ENCODE assay signal across 12 cellular contexts in the genomic region with DNA sequence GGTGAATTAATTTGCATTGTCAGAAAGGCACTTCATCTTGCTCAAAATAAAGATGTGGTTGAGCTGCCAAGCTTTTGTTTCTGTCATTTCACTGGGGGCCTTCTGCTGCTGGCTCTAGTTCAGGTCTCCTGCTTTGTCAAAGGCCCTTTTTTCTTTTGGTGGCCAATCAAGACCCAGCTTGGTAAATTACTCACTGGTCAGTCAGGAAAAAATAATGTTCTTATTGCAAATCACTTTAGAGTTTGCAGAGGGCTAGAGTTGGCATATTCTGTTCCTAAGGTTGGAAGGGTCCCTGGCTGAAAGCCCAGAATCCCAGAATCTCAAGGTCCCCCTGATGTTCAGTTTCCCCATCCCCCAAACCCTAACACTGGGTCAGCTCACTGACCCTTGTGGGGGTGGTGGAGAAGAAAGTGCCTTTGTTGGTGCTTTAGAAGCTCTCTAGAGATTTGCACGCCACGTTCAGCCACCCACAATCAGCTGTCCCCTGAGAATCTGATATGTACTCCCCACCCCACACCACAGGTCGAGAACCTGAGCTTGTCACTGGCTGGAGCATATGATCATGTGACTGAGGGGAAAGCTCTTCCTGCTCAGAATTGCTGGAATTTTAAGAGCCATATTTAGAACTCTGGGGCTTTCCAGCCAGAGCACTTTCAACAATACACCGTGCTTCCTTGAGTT. TPM values are rescaled to one million over a fixed set of nuclear protein-coding genes. Genes with fewer than 3 reads are reported as not detected.
A peak's percentile ranks its signal among the peaks of the same experiment; 100 is the strongest.
DNase-seq lines count a peak whose midpoint lies in the region; ATAC-seq, FAIRE-seq and TF ChIP-seq lines count a peak whose summit lies in the region.
"Had no signal": no experiment of that assay in that cellular context is flagged by ENCODE, and none has a peak within 500 bp of the region (broad histone marks: within the 10 kb centered on the region; RNA-seq: fewer than 3 reads in every experiment).

No MANE protein-coding gene starts in this region.

- H3K36me3 ChIP-seq in HEK293 (ENCODE audit: control insufficient read depth in 2 of 2, insufficient read depth in 1 of 2, low read length in 2 of 2) (no peaks in the 10 kb centered on the region), astrocyte (ENCODE audit: insufficient read depth, low read length) (no peaks in the 10 kb centered on the region), HepG2 (replicated peaks in 1 of 2; ENCODE audit: control insufficient read depth in 1 of 2, insufficient read depth in 2 of 2, low read length in 2 of 2) (no peaks in the 10 kb centered on the region), testis (ENCODE audit: low read depth, missing control alignments) (no peaks in the 10 kb centered on the region)

- WGBS in HepG2 (ENCODE audit: low lambda C conversion rate) = 0% methylated on average over 3 of the region's 4 CpGs
- 32 to 33% methylated on average over 4 of the region's 4 CpGs for WGBS in testis, 2 donors

- ATAC-seq in HepG2 (no peak), GM18873 (IDR thresholded peaks at IDR 0.05; ENCODE audit: low FRiP score, unreplicated experiment) (no peak)
- no peak for ATAC-seq in stimulated activated naive CD8-positive, alpha-beta T cell treated with anti-CD3 and anti-CD28 coated beads, Interleukin-15, Interleukin-2, amounts not matched to agents 100 U/mL and 50 U/mL, for 24 hours
- ATAC-seq: HCT116 had no signal

- TF ChIP-seq CTCF in HEK293 (tag by site-specific recombination; IDR thresholded peaks at IDR 0.05) = no peak
- TF ChIP-seq CTCF in astrocyte (IDR thresholded peaks at IDR 0.05; ENCODE audit: insufficient read depth, low read depth, low read length) = no peak
- TF ChIP-seq CTCF in HepG2 (CRISPR knock-in tag; IDR thresholded peaks at IDR 0.05) = no peak
- TF ChIP-seq CTCF in testis (IDR thresholded peaks at IDR 0.05) = no peak

- peaks cover 2% of the 10 kb centered on the region for H3K27me3 Mint-ChIP-seq in astrocyte (ENCODE audit: low read depth, unreplicated experiment)

- no peak overlapping the region for H3K27ac ChIP-seq in HEK293 (ENCODE audit: extremely low read depth, low read depth, low read length)
- peak overlapping the region; percentile 55 for H3K27ac ChIP-seq in astrocyte (ENCODE audit: low read depth, low read length)
- H3K27ac ChIP-seq in HepG2 (ENCODE audit: extremely low read length, insufficient read depth, low read length) = no peak overlapping the region
- H3K27ac ChIP-seq in testis = peak overlapping the region; percentile 75 to 78

- DNase-seq in astrocyte (ENCODE audit: low read depth) = peak; percentile 88
- peak; percentile 34 for DNase-seq in HepG2 (ENCODE audit: low spot score)
- DNase-seq in testis = peak; percentile 88
- no peak for DNase-seq in activated effector memory CD4-positive, alpha-beta T cell treated with Interleukin-2 at 50 U/mL for 16 hours
- no peak for DNase-seq in stimulated activated naive CD8-positive, alpha-beta T cell treated with anti-CD3 and anti-CD28 coated beads, Interleukin-15, Interleukin-2, amounts not matched to agents 100 U/mL and 50 U/mL, for 24 hours
- DNase-seq: activated CD8-positive, alpha-beta memory T cell treated with anti-CD3 and anti-CD28 coated beads, Interleukin-2, amount 50 U/mL, for 48 hours; KG1; naive B cell had no signal

- in situ Hi-C loops in HepG2 (cut with HindIII; ENCODE audit: extremely low pct_ligation_motif_present, low pct_unique_long_range_greater_than_20kb) = no loop called here

- POLR2A ChIA-PET in HEK293 (lab: Yijun Ruan, JAX) (interaction anchor here (0.8 to 1.6 kb wide), 2 partner anchors 11 to 27 kb away, joined by 3 read pairs; no protein-coding TSS in a partner anchor), HepG2 (lab: Yijun Ruan, JAX) (interaction anchor here (1.8 kb wide), 1 partner anchor 17 kb away, joined by 5 read pairs; no protein-coding TSS in a partner anchor)

- peaks cover 13% of the 10 kb centered on the region for H3K4me1 Mint-ChIP-seq in astrocyte (ENCODE audit: low read depth, unreplicated experiment)

- H3K4me1 ChIP-seq in HEK293 (ENCODE audit: control insufficient read depth, insufficient read depth, low read length) = no peaks in the 10 kb centered on the region
- peaks cover 13% of the 10 kb centered on the region for H3K4me1 ChIP-seq in astrocyte (ENCODE audit: insufficient read depth, low read length)
- H3K4me1 ChIP-seq in HepG2 (ENCODE audit: insufficient read depth, low read length) = peaks cover 14% of the 10 kb centered on the region
- H3K4me1 ChIP-seq in testis = peaks cover 36% of the 10 kb centered on the region

- no peak for TF ChIP-seq RAD21 in HepG2 (CRISPR knock-in tag; IDR thresholded peaks at IDR 0.05)

- intact Hi-C loops in HepG2 (cut with micrococcal nuclease; ENCODE audit: unreplicated experiment) = no loop called here
- intact Hi-C loops in testis (cut with DNase I; ENCODE audit: low total_unique reads) = loop anchor here (10.0 kb wide), 1 partner anchor 54 kb away; no protein-coding TSS in a partner anchor

- BruUV-seq in HepG2 (replicated peaks; lab: Mats Ljungman, UMichigan) = no TSS peak

- TF ChIP-seq POLR2A in HepG2 (IDR thresholded peaks at IDR 0.05; ENCODE audit: insufficient read depth in 1 of 2, low read depth in 2 of 2, low read length in 2 of 2) = no peak
- no peak for TF ChIP-seq POLR2A in testis (IDR thresholded peaks at IDR 0.05)

- peak overlapping the region; percentile 28 for H3K27ac Mint-ChIP-seq in astrocyte (ENCODE audit: unreplicated experiment)

- H3K79me2 ChIP-seq in astrocyte (ENCODE audit: insufficient read depth, low read length) = no peaks in the 10 kb centered on the region
- H3K79me2 ChIP-seq in HepG2 (ENCODE audit: insufficient read depth, low read length) = no peaks in the 10 kb centered on the region

- H3K36me3 Mint-ChIP-seq in astrocyte (ENCODE audit: low read depth, unreplicated experiment) = no peaks in the 10 kb centered on the region
- H3K36me3 Mint-ChIP-seq: naive B cell had no signal

- CTCF ChIA-PET in HEK293 (lab: Yijun Ruan, JAX) (interaction anchor here (0.5 to 11.6 kb wide), 15 partner anchors 13 to 634 kb away, joined by 3 to 234 read pairs (median 4); a partner anchor contains a TSS), HepG2 (lab: Yijun Ruan, JAX; ENCODE audit: low intra/inter-chr PET ratio, low total read pairs) (interaction anchor here (4.7 kb wide), 1 partner anchor 57 kb away, joined by 100 read pairs; no protein-coding TSS in a partner anchor)

- H2AFZ ChIP-seq in astrocyte (ENCODE audit: low read depth, low read length) (peak overlapping the region; percentile 52), HepG2 (ENCODE audit: low read length) (peak overlapping the region; percentile 66)

- H3K9me3 Mint-ChIP-seq in astrocyte (ENCODE audit: unreplicated experiment) = peaks cover 5% of the 10 kb centered on the region
- H3K9me3 Mint-ChIP-seq: naive B cell had no signal

- FAIRE-seq in astrocyte (lab: Jason Lieb, UNC) (no peak), HepG2 (lab: Jason Lieb, UNC) (no peak)
- FAIRE-seq: endometrium had no signal

- H3K4me3 Mint-ChIP-seq in astrocyte (ENCODE audit: unreplicated experiment) = no peak overlapping the region
- H3K4me3 Mint-ChIP-seq: naive B cell had no signal

- H3K4me2 ChIP-seq in astrocyte (ENCODE audit: low read length) (peak overlapping the region; percentile 43), HepG2 (ENCODE audit: low read depth, low read length) (peak overlapping the region; percentile 56)

- H3K9ac ChIP-seq in astrocyte (ENCODE audit: low read length) (peak overlapping the region; percentile 20), HepG2 (ENCODE audit: insufficient read depth, low read depth, low read length) (no peak overlapping the region)

- no peaks in the 10 kb centered on the region for H3K27me3 ChIP-seq in astrocyte (ENCODE audit: insufficient read depth, low read length)
- H3K27me3 ChIP-seq in HepG2 (ENCODE audit: control insufficient read depth in 1 of 2, insufficient read depth in 2 of 2, low read length in 2 of 2) = no peaks in the 10 kb centered on the region
- H3K27me3 ChIP-seq in testis = no peaks in the 10 kb centered on the region

- H3K4me3 ChIP-seq in HEK293 (ENCODE audit: low read depth, low read length) (no peak overlapping the region), astrocyte (ENCODE audit: insufficient read depth, low read depth, low read length) (no peak overlapping the region), HepG2 (replicated peaks in 1 of 3; ENCODE audit: insufficient read depth in 1 of 3, low read depth in 2 of 3, low read length in 3 of 3) (no peak overlapping the region), testis (no peak overlapping the region)

- TF ChIP-seq EP300 in HepG2 (IDR thresholded peaks at IDR 0.05; ENCODE audit: low read depth in 2 of 2, low read length in 2 of 2) (no peak), HepG2 (CRISPR knock-in tag; IDR thresholded peaks at IDR 0.05; ENCODE audit: borderline replicate concordance) (no peak)

- H3K9me3 ChIP-seq in HEK293 (ENCODE audit: control insufficient read depth, insufficient read depth, low read depth, low read length) (no peaks in the 10 kb centered on the region), astrocyte (ENCODE audit: insufficient read depth, low read depth, low read length) (no peaks in the 10 kb centered on the region), HepG2 (ENCODE audit: low read length) (no peaks in the 10 kb centered on the region), testis (no peaks in the 10 kb centered on the region)

- no peaks in the 10 kb centered on the region for H4K20me1 ChIP-seq in astrocyte (ENCODE audit: insufficient read depth, low read length)
- no peaks in the 10 kb centered on the region for H4K20me1 ChIP-seq in HepG2 (ENCODE audit: insufficient read depth, low read length)

RNA-seq across cellular contexts. Expression of a gene that starts 21.7 kb away (rescaled TPM):
- total RNA-seq in astrocyte (not detected in 2 replicates), HepG2 (2016; rRNA removed; fragmentation: Illumina TruSeq; extraction: Trizol) (not detected in 2 replicates), testis (under 1 TPM; 0.68 to 0.87 TPM)
- not detected in 2 replicates for total RNA-seq in HepG2 (2016; cell fraction: cytosol; rRNA removed; fragmentation: Illumina TruSeq; extraction: Trizol; ENCODE audit: low read depth)
- not detected in 2 replicates for total RNA-seq in HepG2 (2016; cell fraction: insoluble cytoplasmic fraction; rRNA removed; fragmentation: Illumina TruSeq; extraction: Trizol)
- not detected in 2 replicates for total RNA-seq in HepG2 (2016; cell fraction: membrane; rRNA removed; fragmentation: Illumina TruSeq; extraction: Trizol)
- not detected in 2 replicates for total RNA-seq in HepG2 (2016; cell fraction: nucleus; rRNA removed; fragmentation: Illumina TruSeq; extraction: Trizol)
- polyA plus RNA-seq in HepG2 (2011; rRNA removed) (0.01 TPM in 1 of 2 replicates, not detected in the other), testis (ENCODE audit: insufficient read depth, low read depth, low replicate concordance) (0.96 TPM)
- polyA plus RNA-seq in HepG2 (2011; cell fraction: cytosol; rRNA removed) = not detected in 2 replicates
- polyA plus RNA-seq in HepG2 (2011; cell fraction: nucleus; rRNA removed) = 0.03 TPM in 1 of 2 replicates, not detected in the other
- polyA plus RNA-seq in HepG2 (2012) = not detected in 2 replicates
- not detected in 2 replicates for polyA plus RNA-seq in HepG2 (2016; cell fraction: cytosol; fragmentation: Illumina TruSeq; extraction: Trizol; ENCODE audit: low read depth)
- polyA plus RNA-seq in HepG2 (2016; cell fraction: insoluble cytoplasmic fraction; fragmentation: Illumina TruSeq; extraction: Trizol; ENCODE audit: low read depth) = not detected in 2 replicates
- not detected in 2 replicates for polyA plus RNA-seq in HepG2 (2016; cell fraction: membrane; fragmentation: Illumina TruSeq; extraction: Trizol; ENCODE audit: low read depth)
- not detected in 2 replicates for polyA plus RNA-seq in HepG2 (2016; cell fraction: nucleus; fragmentation: Illumina TruSeq; extraction: Trizol; ENCODE audit: insufficient read depth, low read depth)
- 0.16 TPM in 1 of 2 replicates, not detected in the other for polyA minus RNA-seq in HepG2 (2011; rRNA and poly(A)+ RNA removed; ENCODE audit: low replicate concordance)
- not detected in 2 replicates for polyA minus RNA-seq in HepG2 (2011; cell fraction: cytosol; rRNA and poly(A)+ RNA removed)
- not detected in 2 replicates for polyA minus RNA-seq in HepG2 (2011; cell fraction: nucleus; rRNA and poly(A)+ RNA removed)

RNA-seq across cellular contexts. Expression of a gene that starts 29.1 kb away (rescaled TPM):
- total RNA-seq in astrocyte (1.9 and 2.4 TPM in 2 replicates), HepG2 (2016; rRNA removed; fragmentation: Illumina TruSeq; extraction: Trizol) (not detected in 2 replicates), testis (1 to 10 TPM in 1 of 2 donors, under 1 TPM in 1; 0.68 to 1.3 TPM)
- total RNA-seq in HepG2 (2016; cell fraction: cytosol; rRNA removed; fragmentation: Illumina TruSeq; extraction: Trizol; ENCODE audit: low read depth) = not detected in 2 replicates
- total RNA-seq in HepG2 (2016; cell fraction: insoluble cytoplasmic fraction; rRNA removed; fragmentation: Illumina TruSeq; extraction: Trizol) = not detected in 2 replicates
- not detected in 2 replicates for total RNA-seq in HepG2 (2016; cell fraction: membrane; rRNA removed; fragmentation: Illumina TruSeq; extraction: Trizol)
- total RNA-seq in HepG2 (2016; cell fraction: nucleus; rRNA removed; fragmentation: Illumina TruSeq; extraction: Trizol) = not detected in 2 replicates
- polyA plus RNA-seq in HepG2 (2011; rRNA removed) (not detected in 2 replicates), testis (ENCODE audit: insufficient read depth, low read depth, low replicate concordance) (2.2 TPM)
- polyA plus RNA-seq in HepG2 (2011; cell fraction: cytosol; rRNA removed) = not detected in 2 replicates
- not detected in 2 replicates for polyA plus RNA-seq in HepG2 (2011; cell fraction: nucleus; rRNA removed)
- 0.09 TPM in 1 of 2 replicates, not detected in the other for polyA plus RNA-seq in HepG2 (2012)
- not detected in 2 replicates for polyA plus RNA-seq in HepG2 (2016; cell fraction: cytosol; fragmentation: Illumina TruSeq; extraction: Trizol; ENCODE audit: low read depth)
- not detected in 2 replicates for polyA plus RNA-seq in HepG2 (2016; cell fraction: insoluble cytoplasmic fraction; fragmentation: Illumina TruSeq; extraction: Trizol; ENCODE audit: low read depth)
- polyA plus RNA-seq in HepG2 (2016; cell fraction: membrane; fragmentation: Illumina TruSeq; extraction: Trizol; ENCODE audit: low read depth) = not detected in 2 replicates
- polyA plus RNA-seq in HepG2 (2016; cell fraction: nucleus; fragmentation: Illumina TruSeq; extraction: Trizol; ENCODE audit: insufficient read depth, low read depth) = not detected in 2 replicates
- not detected in 2 replicates for polyA minus RNA-seq in HepG2 (2011; rRNA and poly(A)+ RNA removed; ENCODE audit: low replicate concordance)
- not detected in 2 replicates for polyA minus RNA-seq in HepG2 (2011; cell fraction: cytosol; rRNA and poly(A)+ RNA removed)
- polyA minus RNA-seq in HepG2 (2011; cell fraction: nucleus; rRNA and poly(A)+ RNA removed) = not detected in 2 replicates

Comparison
In these comparisons a context has a peak if more than half of its experiments do, and no peak if none do; other contexts are left out.
1. H3K27ac ChIP-seq: peak in astrocyte (single experiment) and testis (2 of 2); none in HEK293 (single experiment) and HepG2 (single experiment).
2. DNase-seq: peak in astrocyte (single experiment), HepG2 (single experiment) and testis (single experiment); none in activated effector memory CD4-positive, alpha-beta T cell treated with Interleukin-2 at 50 U/mL for 16 hours (single experiment) and stimulated activated naive CD8-positive, alpha-beta T cell treated with anti-CD3 and anti-CD28 coated beads, Interleukin-15, Interleukin-2, amounts not matched to agents 100 U/mL and 50 U/mL, for 24 hours (single experiment).